Comparison of ENCODE assay signal across 1 cellular context in genomic region chr20:49103647-49104364, GRCh38.
A peak's percentile ranks its signal among the peaks of the same experiment; 100 is the strongest.
TF ChIP-seq lines count a peak whose summit lies in the region.

No MANE protein-coding gene starts in this region.

TF ChIP-seq in HepG2, 621 proteins besides CTCF, POLR2A, EP300 and RAD21 (continued from another document):
- TF ChIP-seq ZFP91 (CRISPR knock-in tag; IDR thresholded peaks at IDR 0.05; ENCODE audit: borderline replicate concordance) (0 out of 2 replicates have a peak, but pooled peaks have one; percentile 28), HIC2 (CRISPR knock-in tag; IDR thresholded peaks at IDR 0.05; ENCODE audit: low read depth) (no peak), ZNF646 (CRISPR knock-in tag; IDR thresholded peaks at IDR 0.05) (no peak), AKAP8 (CRISPR knock-in tag; IDR thresholded peaks at IDR 0.05) (peak; percentile 19; the same call in 1 of the 2 replicates), FOXO4 (CRISPR knock-in tag; conservative IDR thresholded peaks at IDR 0.05) (0 out of 2 replicates have a peak, but pooled peaks have one; percentile 80), ZBTB20 (CRISPR knock-in tag; IDR thresholded peaks at IDR 0.05; ENCODE audit: borderline replicate concordance, low read depth) (0 out of 2 replicates have a peak, but pooled peaks have one; percentile 13), ZNF414 (CRISPR knock-in tag; IDR thresholded peaks at IDR 0.05) (0 out of 2 replicates have a peak, but pooled peaks have one; percentile 66), ZNF17 (CRISPR knock-in tag; IDR thresholded peaks at IDR 0.05) (0 out of 2 replicates have a peak, but pooled peaks have one; percentile 38), NR2F2 (IDR thresholded peaks at IDR 0.05; ENCODE audit: borderline replicate concordance, low read depth) (no peak)
